Comparison of ENCODE assay signal across 8 cellular contexts in genomic region chr19:55605637-55606470, GRCh38. TPM values are rescaled to one million over a fixed set of nuclear protein-coding genes. Genes with fewer than 3 reads are reported as not detected.
DNase-seq lines count a peak whose midpoint lies in the region; FAIRE-seq and TF ChIP-seq lines count a peak whose summit lies in the region.

Gene ZNF865, plus strand, starts transcription at chr19:55605647. Its CDS starts 7,972 bp downstream, at chr19:55613619.

- no peaks in the 10 kb centered on the region for H3K4me1 ChIP-seq in NT2/D1 (ENCODE audit: insufficient read depth, insufficient read length)

- H3K9ac ChIP-seq in NT2/D1 (ENCODE audit: insufficient read length, low read depth): peak within 1 kb of the TSS; percentile 96

- peak; percentile 40 for TF ChIP-seq POLR2A in GM18951 (IDR thresholded peaks at IDR 0.05; ENCODE audit: extremely low read depth, insufficient read depth, insufficient read length)

- H3K4me3 ChIP-seq in AG09309 (ENCODE audit: control insufficient read depth, low read depth, low read length) (peak within 1 kb of the TSS; percentile 85), NT2/D1 (ENCODE audit: insufficient read length, low read depth) (peak within 1 kb of the TSS; percentile 85), epithelial cell of proximal tubule (ENCODE audit: low read depth, low read length) (peak within 1 kb of the TSS; percentile 86)

- H3K9me3 ChIP-seq in NT2/D1 (ENCODE audit: insufficient read depth, low read length): no peaks in the 10 kb centered on the region

- DNase-seq in AG09309 (ENCODE audit: low read depth) (no peak), HTR-8/SVneo (ENCODE audit: insufficient read length, low spot score) (peak; percentile 68), NT2/D1 (ENCODE audit: low read depth, low spot score) (peak; percentile 66), activated T-cell treated with anti-CD3 and anti-CD28 coated beads for 1 hour (ENCODE audit: low read depth) (peak; percentile 59), epithelial cell of proximal tubule (ENCODE audit: low read depth) (no peak), mucosa of gallbladder (ENCODE audit: low spot score) (peak; percentile 71)
- peak; percentile 49 for DNase-seq in stimulated activated CD8-positive, alpha-beta memory T cell treated with anti-CD3 and anti-CD28 coated beads, Interleukin-4, amount 100 ng/mL, for 24 hours (ENCODE audit: low read depth)

- FAIRE-seq in HTR-8/SVneo (lab: Jason Lieb, UNC): peak; percentile 89

- H3K27me3 ChIP-seq in NT2/D1 (ENCODE audit: insufficient read depth, insufficient read length): no peaks in the 10 kb centered on the region

- peaks cover 21% of the 10 kb centered on the region for H3K36me3 ChIP-seq in NT2/D1 (ENCODE audit: insufficient read depth, insufficient read length, low read length)

- TF ChIP-seq CTCF in AG09309 (IDR thresholded peaks at IDR 0.05; ENCODE audit: control insufficient read depth, insufficient read depth, low read depth, low read length, missing control alignments) (peak; percentile 91), epithelial cell of proximal tubule (conservative IDR thresholded peaks at IDR 0.05; ENCODE audit: low read depth, low read length) (peak; percentile 88)

- in situ Hi-C loops in GM18951 (cut with MboI; ENCODE audit: low sequenced_read_pairs, unreplicated experiment): no loop called here

RNA-seq across cellular contexts. Expression of gene ZNF865, which starts in this region (rescaled TPM):
- total RNA-seq in epithelial cell of proximal tubule: 3.4 and 6.2 TPM in 2 replicates
- total RNA-seq in mucosa of gallbladder: 21.6 TPM

Comparison
In these comparisons a context has a peak if more than half of its experiments do, and no peak if none do; other contexts are left out.
1. DNase-seq: peak in HTR-8/SVneo (single experiment), NT2/D1 (single experiment), activated T-cell treated with anti-CD3 and anti-CD28 coated beads for 1 hour (single experiment), mucosa of gallbladder (single experiment) and stimulated activated CD8-positive, alpha-beta memory T cell treated with anti-CD3 and anti-CD28 coated beads, Interleukin-4, amount 100 ng/mL, for 24 hours (single experiment); none in AG09309 (single experiment) and epithelial cell of proximal tubule (single experiment).
2. Peak in every context shown above with its lines, with median percentiles within 50 percentile points of each other: H3K4me3 ChIP-seq.